In the genomic region with DNA sequence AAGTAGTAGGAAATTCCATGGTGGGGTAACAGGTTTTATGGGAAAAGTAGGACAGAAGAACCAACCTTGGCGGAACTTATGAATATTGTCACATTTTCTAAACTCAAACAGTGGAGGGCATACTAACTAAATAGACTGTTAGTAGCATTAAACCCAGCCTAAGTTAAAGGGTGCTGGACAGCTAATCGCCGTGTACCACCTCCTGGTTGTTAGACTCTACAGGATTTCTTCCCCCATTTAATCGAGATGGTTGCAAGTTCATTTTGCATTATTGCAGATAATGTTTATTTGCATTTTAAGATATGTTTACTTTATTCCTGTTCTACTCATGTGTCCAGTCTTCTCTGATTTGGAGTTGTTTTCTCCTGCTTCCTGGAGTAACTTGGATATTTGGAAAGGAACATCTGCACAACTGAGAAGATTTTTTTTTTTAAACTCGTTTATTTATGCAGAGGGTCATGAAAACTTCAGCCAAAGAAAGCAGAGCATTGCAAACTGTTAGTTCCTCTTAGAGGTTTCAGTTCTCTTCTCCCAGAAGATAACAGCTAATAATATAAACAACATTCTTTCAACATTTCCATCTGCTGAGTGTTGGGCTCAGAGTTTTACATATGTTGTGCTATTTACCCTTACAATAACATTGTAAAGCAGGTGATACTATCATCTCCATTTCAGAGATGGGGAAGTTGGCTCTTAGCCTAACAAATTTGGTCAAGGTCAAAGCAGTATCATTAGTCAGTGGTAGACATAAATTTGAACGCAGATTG, we compare ENCODE assay signal across 9 cellular contexts. TPM values are rescaled to one million over a fixed set of nuclear protein-coding genes. Genes with fewer than 3 reads are reported as not detected.
A peak's percentile ranks its signal among the peaks of the same experiment; 100 is the strongest.
DNase-seq lines count a peak whose midpoint lies in the region; ATAC-seq, FAIRE-seq and TF ChIP-seq lines count a peak whose summit lies in the region.
"Had no signal": no experiment of that assay in that cellular context is flagged by ENCODE, and none has a peak within 500 bp of the region (broad histone marks: within the 10 kb centered on the region; RNA-seq: fewer than 3 reads in every experiment).

No MANE protein-coding gene starts in this region.

- H3K27ac ChIP-seq in BLaER1 treated with 17β-estradiol and CSF1 and Interleukin-3, amounts not matched to agents 10 nM and 100 nM = peak overlapping the region; percentile 46 to 90 (median 81); a peak in 21 of 22 replicates
- no peak overlapping the region for H3K27ac ChIP-seq in psoas muscle

- no peaks in the 10 kb centered on the region for H3K27me3 ChIP-seq in BLaER1 treated with 17β-estradiol and CSF1 and Interleukin-3, amounts not matched to agents 10 nM and 100 nM
- H3K27me3 ChIP-seq in psoas muscle (ENCODE audit: insufficient read depth in 3 of 3, low read length in 2 of 3) = peaks cover 0 to 1% (median 0%) of the 10 kb centered on the region in 3 donors

- peak; percentile 99 for FAIRE-seq in endometrium (lab: Jason Lieb, UNC)

- no peak for TF ChIP-seq CTCF in psoas muscle (IDR thresholded peaks at IDR 0.05)

- ATAC-seq in GM19468 (IDR thresholded peaks at IDR 0.05; ENCODE audit: extremely low read depth, unreplicated experiment) = peak; percentile 71
- ATAC-seq in HG03354 (IDR thresholded peaks at IDR 0.05; ENCODE audit: poor library complexity, severe bottlenecking, unreplicated experiment) = peak; percentile 88
- no peak for ATAC-seq in psoas muscle
- ATAC-seq: Panc1 had no signal

- H3K4me1 ChIP-seq in BLaER1 treated with 17β-estradiol and CSF1 and Interleukin-3, amounts not matched to agents 10 nM and 100 nM = peaks cover 57 to 91% (median 87%) of the 10 kb centered on the region in 10 experiments
- no peaks in the 10 kb centered on the region for H3K4me1 ChIP-seq in psoas muscle

- WGBS in psoas muscle, 3 donors = 64 to 65% (median 64%) methylated on average over 6 of the region's 6 CpGs

- H3K4me3 ChIP-seq in BLaER1 treated with 17β-estradiol and CSF1 and Interleukin-3, amounts not matched to agents 10 nM and 100 nM = no peak overlapping the region; a peak in 3 of 20 replicates
- no peak overlapping the region for H3K4me3 ChIP-seq in psoas muscle

- DNase-seq in psoas muscle (no peak), NCI-H446 treated with DMSO at 0.1 percent for 48 hours (lab: John Stamatoyannopoulos, UW) (no peak), NCI-H1048 (lab: John Stamatoyannopoulos, UW) (no peak)
- no peak for DNase-seq in activated CD4-positive, alpha-beta T cell treated with anti-CD3 and anti-CD28 coated beads for 48 hours

- H3K4me2 ChIP-seq in BLaER1 treated with 17β-estradiol and CSF1 and Interleukin-3, amounts not matched to agents 10 nM and 100 nM = peak overlapping the region; percentile 44 to 91 (median 80)

- H3K9ac ChIP-seq in BLaER1 treated with 17β-estradiol and CSF1 and Interleukin-3, amounts not matched to agents 10 nM and 100 nM = peak overlapping the region in 8 of 11 experiments; percentile 40 to 76 (median 64); a peak in 16 of 22 replicates

- peaks cover 0 to 4% (median 0%) of the 10 kb centered on the region in 11 experiments; a peak in 2 of 22 replicates for H3K9me3 ChIP-seq in BLaER1 treated with 17β-estradiol and CSF1 and Interleukin-3, amounts not matched to agents 10 nM and 100 nM (replicated peaks in 1 of 11)
- H3K9me3 ChIP-seq in psoas muscle = no peaks in the 10 kb centered on the region

- intact Hi-C loops in psoas muscle (cut with DNase I) = no loop called here

- H3K36me3 ChIP-seq in BLaER1 treated with 17β-estradiol and CSF1 and Interleukin-3, amounts not matched to agents 10 nM and 100 nM = no peaks in the 10 kb centered on the region
- no peaks in the 10 kb centered on the region for H3K36me3 ChIP-seq in psoas muscle (ENCODE audit: insufficient read depth in 1 of 2, low read depth in 1 of 2)

- no peaks in the 10 kb centered on the region for H4K20me1 ChIP-seq in BLaER1 treated with 17β-estradiol and CSF1 and Interleukin-3, amounts not matched to agents 10 nM and 100 nM

RNA-seq across cellular contexts. Expression of a gene that starts 51.5 kb away (rescaled TPM):
- total RNA-seq in psoas muscle = 1 to 10 TPM; 2.1 to 5.4 (median 4.2) TPM
- 1 to 10 TPM; 1.6 to 1.7 (median 1.6) TPM for polyA plus RNA-seq in psoas muscle

Comparison
In these comparisons a context has a peak if more than half of its experiments do, and no peak if none do; other contexts are left out.
1. ATAC-seq: peak in GM19468 (single experiment) and HG03354 (single experiment); none in psoas muscle (0 of 4).